In genomic region chr19:50880241-50880640, GRCh38 we compare ENCODE assay signal across 24 cellular contexts. TPM values are rescaled to one million over a fixed set of nuclear protein-coding genes. Genes with fewer than 3 reads are reported as not detected.
DNase-seq lines count a peak whose midpoint lies in the region; ATAC-seq and TF ChIP-seq lines count a peak whose summit lies in the region.
"Had no signal": no experiment of that assay in that cellular context is flagged by ENCODE, and none has a peak within 500 bp of the region (broad histone marks: within the 10 kb centered on the region; RNA-seq: fewer than 3 reads in every experiment).

No MANE protein-coding gene starts in this region.

- H3K4me3 Mint-ChIP-seq in activated CD8-positive, alpha-beta memory T cell treated with anti-CD3 and anti-CD28 coated beads, Interleukin-2, amount 10 ng/mL, durations not matched to agents 7 days and 5 days = no peak overlapping the region
- no peak overlapping the region for H3K4me3 Mint-ChIP-seq in nephron progenitor cell
- no peak overlapping the region for H3K4me3 Mint-ChIP-seq in activated naive CD8-positive, alpha-beta T cell treated with anti-CD3 and anti-CD28 coated beads, Interleukin-2, amount 50 U/mL, for 24 hours
- H3K4me3 Mint-ChIP-seq: CD4-positive, alpha-beta memory T cell; HFFc6 had no signal

- peaks cover 3% of the 10 kb centered on the region for H3K4me1 Mint-ChIP-seq in activated CD8-positive, alpha-beta memory T cell treated with anti-CD3 and anti-CD28 coated beads, Interleukin-2, amount 10 ng/mL, durations not matched to agents 7 days and 5 days
- no peaks in the 10 kb centered on the region for H3K4me1 Mint-ChIP-seq in nephron progenitor cell
- no peaks in the 10 kb centered on the region for H3K4me1 Mint-ChIP-seq in activated naive CD8-positive, alpha-beta T cell treated with anti-CD3 and anti-CD28 coated beads, Interleukin-2, amount 50 U/mL, for 24 hours
- H3K4me1 Mint-ChIP-seq: CD4-positive, alpha-beta memory T cell had no signal

- WGBS in thyroid gland, 2 donors = 66 to 73% methylated on average over 5 of the region's 5 CpGs

- H3K36me3 Mint-ChIP-seq in activated CD8-positive, alpha-beta memory T cell treated with anti-CD3 and anti-CD28 coated beads, Interleukin-2, amount 10 ng/mL, durations not matched to agents 7 days and 5 days = no peaks in the 10 kb centered on the region
- H3K36me3 Mint-ChIP-seq in nephron progenitor cell (ENCODE audit: low read depth) = no peaks in the 10 kb centered on the region
- no peaks in the 10 kb centered on the region for H3K36me3 Mint-ChIP-seq in activated naive CD8-positive, alpha-beta T cell treated with anti-CD3 and anti-CD28 coated beads, Interleukin-2, amount 50 U/mL, for 24 hours (ENCODE audit: low read depth)
- H3K36me3 Mint-ChIP-seq: CD4-positive, alpha-beta memory T cell had no signal

- CTCF ChIA-PET in activated CD8-positive, alpha-beta memory T cell treated with anti-CD3 and anti-CD28 coated beads, Interleukin-2, amount 10 ng/mL, durations not matched to agents 7 days and 5 days (lab: Charles Lee) = no interaction called here

- DNase-seq in activated CD8-positive, alpha-beta memory T cell treated with anti-CD3 and anti-CD28 coated beads, Interleukin-2, amount 50 U/mL, for 48 hours = peak; percentile 23
- DNase-seq in activated CD8-positive, alpha-beta memory T cell treated with anti-CD3 and anti-CD28 coated beads, Interleukin-2, amount 10 ng/mL, durations not matched to agents 7 days and 5 days = no peak
- DNase-seq in nephron progenitor cell (no peak), thyroid gland (peak; percentile 81 to 84), NCI-H1105 treated with DMSO at 0.1 percent for 48 hours (lab: John Stamatoyannopoulos, UW) (no peak)
- DNase-seq in activated naive CD8-positive, alpha-beta T cell treated with anti-CD3 and anti-CD28 coated beads, Interleukin-2, amount 50 U/mL, for 24 hours = no peak
- DNase-seq: 8988T; ACHN; AML-193; BE2C; Calu3; CD4-positive, alpha-beta memory T cell; COR-L47; DMS53; DMS79 treated with DMSO at 0.1 percent for 48 hours; GF-D8; GOT3; HFFc6 had no signal

- H3K4me3 ChIP-seq in thyroid gland (replicated peaks in 1 of 3) = no peak overlapping the region
- H3K4me3 ChIP-seq: A549; BLaER1 treated with 17β-estradiol and CSF1 and Interleukin-3, amounts not matched to agents 10 nM and 100 nM; HAP-1 had no signal

- H3K27ac ChIP-seq in thyroid gland = peak overlapping the region; percentile 75 to 82 (median 79)
- H3K27ac ChIP-seq: A549; BLaER1 treated with 17β-estradiol and CSF1 and Interleukin-3, amounts not matched to agents 10 nM and 100 nM had no signal

- H3K27me3 Mint-ChIP-seq in activated CD8-positive, alpha-beta memory T cell treated with anti-CD3 and anti-CD28 coated beads, Interleukin-2, amount 10 ng/mL, durations not matched to agents 7 days and 5 days = peaks cover 21% of the 10 kb centered on the region
- H3K27me3 Mint-ChIP-seq in nephron progenitor cell (ENCODE audit: low read depth, poor library complexity) = peaks cover 62% of the 10 kb centered on the region
- peaks cover 17% of the 10 kb centered on the region for H3K27me3 Mint-ChIP-seq in activated naive CD8-positive, alpha-beta T cell treated with anti-CD3 and anti-CD28 coated beads, Interleukin-2, amount 50 U/mL, for 24 hours

- no peak overlapping the region for H3K27ac Mint-ChIP-seq in activated CD8-positive, alpha-beta memory T cell treated with anti-CD3 and anti-CD28 coated beads, Interleukin-2, amount 10 ng/mL, durations not matched to agents 7 days and 5 days
- H3K27ac Mint-ChIP-seq in nephron progenitor cell = peak overlapping the region; percentile 36
- no peak overlapping the region for H3K27ac Mint-ChIP-seq in activated naive CD8-positive, alpha-beta T cell treated with anti-CD3 and anti-CD28 coated beads, Interleukin-2, amount 50 U/mL, for 24 hours
- H3K27ac Mint-ChIP-seq: CD4-positive, alpha-beta memory T cell; HFFc6 had no signal

- intact Hi-C loops in thyroid gland (cut with DNase I) = loop anchor here (5.0 kb wide), 1 partner anchor 43 kb away; no protein-coding TSS in a partner anchor

- H3K36me3 ChIP-seq in thyroid gland = no peaks in the 10 kb centered on the region
- H3K36me3 ChIP-seq: BE2C; BLaER1 treated with 17β-estradiol and CSF1 and Interleukin-3, amounts not matched to agents 10 nM and 100 nM; HAP-1 had no signal

- no peaks in the 10 kb centered on the region for H3K9me3 Mint-ChIP-seq in activated CD8-positive, alpha-beta memory T cell treated with anti-CD3 and anti-CD28 coated beads, Interleukin-2, amount 10 ng/mL, durations not matched to agents 7 days and 5 days (ENCODE audit: low read depth)
- no peaks in the 10 kb centered on the region for H3K9me3 Mint-ChIP-seq in nephron progenitor cell
- no peaks in the 10 kb centered on the region for H3K9me3 Mint-ChIP-seq in activated naive CD8-positive, alpha-beta T cell treated with anti-CD3 and anti-CD28 coated beads, Interleukin-2, amount 50 U/mL, for 24 hours
- H3K9me3 Mint-ChIP-seq: HFFc6 had no signal

- H3K4me1 ChIP-seq in thyroid gland = peaks cover 32 to 43% of the 10 kb centered on the region in 2 donors
- H3K4me1 ChIP-seq: BE2C, HAP-1 had no signal

- H3K9me3 ChIP-seq in thyroid gland = no peaks in the 10 kb centered on the region
- H3K9me3 ChIP-seq: A549; BE2C; BLaER1 treated with 17β-estradiol and CSF1 and Interleukin-3, amounts not matched to agents 10 nM and 100 nM; HAP-1 had no signal

- no peaks in the 10 kb centered on the region for H3K27me3 ChIP-seq in thyroid gland
- H3K27me3 ChIP-seq: BLaER1 treated with 17β-estradiol and CSF1 and Interleukin-3, amounts not matched to agents 10 nM and 100 nM had no signal

- no peak for ATAC-seq in activated CD8-positive, alpha-beta memory T cell treated with anti-CD3 and anti-CD28 coated beads, Interleukin-2, amount 10 ng/mL, durations not matched to agents 7 days and 5 days
- no peak for ATAC-seq in HG03469 (IDR thresholded peaks at IDR 0.05; ENCODE audit: unreplicated experiment)
- no peak for ATAC-seq in activated naive CD8-positive, alpha-beta T cell treated with anti-CD3 and anti-CD28 coated beads, Interleukin-2, amount 50 U/mL, for 24 hours
- ATAC-seq: A549 had no signal

- TF ChIP-seq CTCF in nephron progenitor cell (IDR thresholded peaks at IDR 0.05) (no peak), thyroid gland (IDR thresholded peaks at IDR 0.05) (no peak)

- peak in 1 of 2 donors; percentile 47 for TF ChIP-seq POLR2A in thyroid gland (IDR thresholded peaks at IDR 0.05)

RNA-seq across cellular contexts. Expression of gene KLK2, which starts 7.0 kb away (rescaled TPM):
- under 1 TPM in 1 of 2 experiments, not detected in 1; 0.29 TPM for total RNA-seq in activated CD8-positive, alpha-beta memory T cell treated with anti-CD3 and anti-CD28 coated beads, Interleukin-2, amount 10 ng/mL, durations not matched to agents 7 days and 5 days
- total RNA-seq in thyroid gland = 10 to 100 TPM in 1 of 4 donors, 1 to 10 TPM in 3; 2.8 to 11.0 (median 5.0) TPM
- total RNA-seq: Calu3; CD4-positive, alpha-beta memory T cell; G401; HFFc6 had no signal

RNA-seq across cellular contexts. Expression of gene KLK3, which starts 25.5 kb away (rescaled TPM):
- total RNA-seq in activated CD8-positive, alpha-beta memory T cell treated with anti-CD3 and anti-CD28 coated beads, Interleukin-2, amount 10 ng/mL, durations not matched to agents 7 days and 5 days = not detected
- total RNA-seq in thyroid gland = 1 to 10 TPM in 1 of 4 donors, under 1 TPM in 1, not detected in 2; 0.54 to 1.3 TPM
- total RNA-seq: Calu3; CD4-positive, alpha-beta memory T cell; Daoy; G401; HFFc6 had no signal

RNA-seq across cellular contexts. Expression of gene KLK4, which starts 31.0 kb away (rescaled TPM):
- total RNA-seq in activated CD8-positive, alpha-beta memory T cell treated with anti-CD3 and anti-CD28 coated beads, Interleukin-2, amount 10 ng/mL, durations not matched to agents 7 days and 5 days = not detected
- 1 to 10 TPM in 3 of 4 donors, not detected in 1; 1.1 to 3.1 (median 1.9) TPM for total RNA-seq in thyroid gland
- total RNA-seq: Calu3; CD4-positive, alpha-beta memory T cell; Daoy; G401; HFFc6 had no signal

RNA-seq across cellular contexts. Expression of gene KLK15, which starts 46.9 kb away (rescaled TPM):
- not detected for total RNA-seq in activated CD8-positive, alpha-beta memory T cell treated with anti-CD3 and anti-CD28 coated beads, Interleukin-2, amount 10 ng/mL, durations not matched to agents 7 days and 5 days
- total RNA-seq in thyroid gland = 1 to 10 TPM in 2 of 4 donors, under 1 TPM in 1, not detected in 1; 0.81 to 2.8 (median 1.8) TPM
- total RNA-seq: Calu3; CD4-positive, alpha-beta memory T cell; Daoy; G401; HFFc6 had no signal

RNA-seq across cellular contexts. Expression of gene KLK1, which starts 56.7 kb away (rescaled TPM):
- 1 to 10 TPM; 3.0 to 3.2 TPM for total RNA-seq in activated CD8-positive, alpha-beta memory T cell treated with anti-CD3 and anti-CD28 coated beads, Interleukin-2, amount 10 ng/mL, durations not matched to agents 7 days and 5 days
- total RNA-seq in thyroid gland = 1 to 10 TPM in 2 of 4 donors, under 1 TPM in 1, not detected in 1; 0.67 to 6.6 (median 6.1) TPM
- total RNA-seq: Calu3; CD4-positive, alpha-beta memory T cell; Daoy; G401; HFFc6 had no signal

Comparison
In these comparisons a context has a peak if more than half of its experiments do, and no peak if none do; other contexts are left out.
1. DNase-seq: peak in activated CD8-positive, alpha-beta memory T cell treated with anti-CD3 and anti-CD28 coated beads, Interleukin-2, amount 50 U/mL, for 48 hours (single experiment) and thyroid gland (2 of 2); none in activated CD8-positive, alpha-beta memory T cell treated with anti-CD3 and anti-CD28 coated beads, Interleukin-2, amount 10 ng/mL, durations not matched to agents 7 days and 5 days (single experiment), nephron progenitor cell (single experiment), NCI-H1105 treated with DMSO at 0.1 percent for 48 hours (single experiment) and activated naive CD8-positive, alpha-beta T cell treated with anti-CD3 and anti-CD28 coated beads, Interleukin-2, amount 50 U/mL, for 24 hours (single experiment).